In the genomic region with DNA sequence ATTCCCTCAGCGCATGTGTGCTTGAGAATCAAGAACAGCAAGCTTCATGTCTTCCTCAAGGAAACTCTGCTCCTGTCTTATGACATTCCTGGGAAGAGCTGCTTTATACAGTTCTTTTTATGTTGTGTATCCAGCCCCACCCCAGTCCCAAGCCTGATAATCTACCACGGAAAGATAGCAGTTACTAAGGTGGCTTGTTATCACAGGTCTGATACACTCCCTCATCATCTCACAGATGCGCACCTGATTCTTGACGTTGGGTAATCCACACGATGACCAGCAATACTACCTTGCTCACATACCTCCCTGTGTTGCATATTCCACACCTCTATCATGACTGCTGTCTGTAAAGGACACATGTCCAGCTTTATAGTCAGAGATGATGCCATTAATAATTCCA, we compare ENCODE assay signal across 22 cellular contexts. TPM values are rescaled to one million over a fixed set of nuclear protein-coding genes. Genes with fewer than 3 reads are reported as not detected.
DNase-seq lines count a peak whose midpoint lies in the region; ATAC-seq, FAIRE-seq and TF ChIP-seq lines count a peak whose summit lies in the region.
"Had no signal": no experiment of that assay in that cellular context is flagged by ENCODE, and none has a peak within 500 bp of the region (broad histone marks: within the 10 kb centered on the region; RNA-seq: fewer than 3 reads in every experiment).

No MANE protein-coding gene starts in this region.

- DNase-seq in bronchial epithelial cell (ENCODE audit: low read depth) (peak; percentile 3), epithelial cell of esophagus (ENCODE audit: low read depth) (peak; percentile 8), left colon (peak; percentile 35 to 58), transverse colon (peak; percentile 48), NCI-H82 (lab: John Stamatoyannopoulos, UW) (no peak)
- DNase-seq: ACHN; BE2C; C1 segment of cervical spinal cord; CD4-positive, CD25-positive, alpha-beta regulatory T cell; CD8-positive, alpha-beta memory T cell; COR-L47; DMS153; DMS79; GDM1; GOT3; H7; HFFc6 had no signal

- no peak for TF ChIP-seq CTCF in bronchial epithelial cell (IDR thresholded peaks at IDR 0.05; ENCODE audit: insufficient read depth, low read length, severe bottlenecking)
- TF ChIP-seq CTCF in epithelial cell of esophagus (IDR thresholded peaks at IDR 0.05; ENCODE audit: insufficient read depth, low read depth, low read length, missing control alignments) = no peak
- no peak for TF ChIP-seq CTCF in transverse colon (IDR thresholded peaks at IDR 0.05)

- intact Hi-C loops in left colon (cut with DNase I, micrococcal nuclease) (loop anchor here in 1 of 2 donors (10.0 kb wide), 1 partner anchor 114 kb away; no protein-coding TSS in a partner anchor), transverse colon (cut with DNase I; ENCODE audit: low total_unique reads) (no loop called here)

- no peak overlapping the region for H3K27ac ChIP-seq in transverse colon

- no peak for TF ChIP-seq EP300 in transverse colon (IDR thresholded peaks at IDR 0.05; ENCODE audit: low read depth)

- TF ChIP-seq POLR2A in transverse colon (IDR thresholded peaks at IDR 0.05) = no peak

- FAIRE-seq in bronchial epithelial cell (lab: Jason Lieb, UNC) = no peak
- FAIRE-seq: A204.1, HepG2 had no signal

- in situ Hi-C loops in transverse colon (cut with MboI; ENCODE audit: low pct_ligation_motif_present in 1 of 4, low pct_unique_long_range_greater_than_20kb in 1 of 4, low sequenced_read_pairs in 3 of 4) = loop anchor here (25.0 kb wide), 3 partner anchors 132 to 532 kb away; a partner anchor contains a TSS

- H3K4me1 ChIP-seq in transverse colon = peaks cover 0 to 16% (median 7%) of the 10 kb centered on the region in 4 donors
- H3K4me1 ChIP-seq: BE2C had no signal

- no peaks in the 10 kb centered on the region for H3K9me3 ChIP-seq in transverse colon
- H3K9me3 ChIP-seq: BE2C had no signal

- H3K4me3 ChIP-seq in bronchial epithelial cell (ENCODE audit: low read depth, low read length) (no peak overlapping the region), epithelial cell of esophagus (ENCODE audit: low read length) (no peak overlapping the region), transverse colon (no peak overlapping the region)

- ATAC-seq in left colon (peak; percentile 79), HG03280 (IDR thresholded peaks at IDR 0.05; ENCODE audit: unreplicated experiment) (no peak), GM18858 (IDR thresholded peaks at IDR 0.05; ENCODE audit: unreplicated experiment) (no peak)
- ATAC-seq: HCT116, HepG2 had no signal

- H3K36me3 ChIP-seq in bronchial epithelial cell (ENCODE audit: control insufficient read depth, insufficient read depth, low read length) (no peaks in the 10 kb centered on the region), transverse colon (no peaks in the 10 kb centered on the region)
- H3K36me3 ChIP-seq: BE2C had no signal

- 52 to 54% methylated on average over 2 to 5 of the region's 5 CpGs for WGBS in transverse colon (ENCODE audit: low coverage in 1 of 2), 2 donors

- H3K27me3 ChIP-seq in bronchial epithelial cell (ENCODE audit: control insufficient read depth, insufficient read depth, low read length) (no peaks in the 10 kb centered on the region), transverse colon (no peaks in the 10 kb centered on the region)
- H3K27me3 ChIP-seq: BE2C had no signal

RNA-seq across cellular contexts. Expression of a gene that starts 3.2 kb away (rescaled TPM):
- 1.6 and 1.8 TPM in 2 replicates for total RNA-seq in bronchial epithelial cell
- total RNA-seq in left colon = 1 to 10 TPM; 2.3 TPM
- total RNA-seq in transverse colon = 1 to 10 TPM in 2 of 4 donors, not detected in 2; 1.1 to 2.1 TPM

RNA-seq across cellular contexts. Expression of a gene that starts 35.6 kb away (rescaled TPM):
- total RNA-seq in bronchial epithelial cell = 18.2 and 35.7 TPM in 2 replicates
- 10 to 100 TPM; 53.4 to 60.0 TPM for total RNA-seq in left colon
- total RNA-seq in transverse colon = 10 to 100 TPM; 15.1 to 53.5 (median 32.8) TPM

RNA-seq across cellular contexts. Expression of a gene that starts 36.0 kb away (rescaled TPM):
- total RNA-seq in bronchial epithelial cell = 21.1 and 34.1 TPM in 2 replicates
- total RNA-seq in left colon = 10 to 100 TPM; 33.7 to 38.3 TPM
- total RNA-seq in transverse colon = 10 to 100 TPM; 18.9 to 70.7 (median 40.0) TPM
